Comparison of ENCODE assay signal across 1 cellular context in the genomic region with DNA sequence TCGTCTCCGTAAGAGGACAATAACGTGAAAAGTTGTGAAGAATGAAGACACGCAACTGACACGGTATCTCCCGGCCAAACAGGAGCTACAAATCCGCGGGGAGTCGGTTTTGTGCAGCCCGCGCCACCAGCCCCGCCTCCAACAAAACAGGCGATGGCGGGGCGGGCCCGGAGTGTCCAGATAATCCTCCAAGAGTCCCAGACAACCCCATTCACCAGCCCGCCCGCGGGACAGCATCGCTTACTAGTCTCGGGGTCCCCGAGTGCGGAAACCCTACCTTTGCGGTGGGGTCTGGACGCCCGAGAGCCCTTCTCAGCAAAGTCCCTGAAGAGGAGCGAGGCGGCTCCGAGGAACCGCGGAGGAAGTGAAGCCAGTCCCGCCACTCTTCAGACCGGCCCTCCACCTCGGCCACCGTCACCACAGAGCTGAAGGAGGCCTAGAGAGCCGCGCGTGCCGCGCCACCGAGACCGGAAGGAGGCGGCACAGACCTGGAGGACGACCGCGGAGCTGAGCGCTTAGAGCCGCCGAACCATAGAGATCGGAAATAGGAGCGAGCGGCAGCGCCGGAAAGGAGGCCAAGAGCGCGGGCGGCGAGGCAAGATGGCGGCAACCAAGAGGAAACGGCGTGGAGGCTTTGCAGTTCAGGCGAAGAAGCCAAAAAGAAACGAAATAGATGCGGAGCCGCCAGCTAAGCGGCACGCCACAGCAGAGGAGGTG.
TF ChIP-seq lines count a peak whose summit lies in the region.

A gene with protein sequence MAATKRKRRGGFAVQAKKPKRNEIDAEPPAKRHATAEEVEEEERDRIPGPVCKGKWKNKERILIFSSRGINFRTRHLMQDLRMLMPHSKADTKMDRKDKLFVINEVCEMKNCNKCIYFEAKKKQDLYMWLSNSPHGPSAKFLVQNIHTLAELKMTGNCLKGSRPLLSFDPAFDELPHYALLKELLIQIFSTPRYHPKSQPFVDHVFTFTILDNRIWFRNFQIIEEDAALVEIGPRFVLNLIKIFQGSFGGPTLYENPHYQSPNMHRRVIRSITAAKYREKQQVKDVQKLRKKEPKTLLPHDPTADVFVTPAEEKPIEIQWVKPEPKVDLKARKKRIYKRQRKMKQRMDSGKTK (plus strand): TSS at position 573 of the 717 bp plus-strand sequence. CDS start 28 bp downstream, at position 601.
A gene with protein sequence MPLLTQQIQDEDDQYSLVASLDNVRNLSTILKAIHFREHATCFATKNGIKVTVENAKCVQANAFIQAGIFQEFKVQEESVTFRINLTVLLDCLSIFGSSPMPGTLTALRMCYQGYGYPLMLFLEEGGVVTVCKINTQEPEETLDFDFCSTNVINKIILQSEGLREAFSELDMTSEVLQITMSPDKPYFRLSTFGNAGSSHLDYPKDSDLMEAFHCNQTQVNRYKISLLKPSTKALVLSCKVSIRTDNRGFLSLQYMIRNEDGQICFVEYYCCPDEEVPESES (minus strand): TSS at position 366 of the 717 bp plus-strand sequence. CDS start 612 bp downstream, outside the sequence.

TF ChIP-seq in GM12878, 131 proteins besides CTCF, POLR2A, EP300 and RAD21 (continued from another document):
- TF ChIP-seq TCF3 (IDR thresholded peaks at IDR 0.05; ENCODE audit: borderline replicate concordance, insufficient read depth, low read depth, low read length): peak; percentile 56; the same call in 1 of the 2 replicates
- TF ChIP-seq SMAD5 (IDR thresholded peaks at IDR 0.05; ENCODE audit: low read depth): peak; percentile 86
- TF ChIP-seq HDAC6 (IDR thresholded peaks at IDR 0.05; ENCODE audit: unreplicated experiment): no peak
- no peak for TF ChIP-seq RAD51 (IDR thresholded peaks at IDR 0.05)
- peak; percentile 36; the same call in 1 of the 2 replicates for TF ChIP-seq BRCA1 (IDR thresholded peaks at IDR 0.05; ENCODE audit: low read depth, low read length)
TF ChIP-seq in GM12878: peak in this region for 65.
